In the genomic region with DNA sequence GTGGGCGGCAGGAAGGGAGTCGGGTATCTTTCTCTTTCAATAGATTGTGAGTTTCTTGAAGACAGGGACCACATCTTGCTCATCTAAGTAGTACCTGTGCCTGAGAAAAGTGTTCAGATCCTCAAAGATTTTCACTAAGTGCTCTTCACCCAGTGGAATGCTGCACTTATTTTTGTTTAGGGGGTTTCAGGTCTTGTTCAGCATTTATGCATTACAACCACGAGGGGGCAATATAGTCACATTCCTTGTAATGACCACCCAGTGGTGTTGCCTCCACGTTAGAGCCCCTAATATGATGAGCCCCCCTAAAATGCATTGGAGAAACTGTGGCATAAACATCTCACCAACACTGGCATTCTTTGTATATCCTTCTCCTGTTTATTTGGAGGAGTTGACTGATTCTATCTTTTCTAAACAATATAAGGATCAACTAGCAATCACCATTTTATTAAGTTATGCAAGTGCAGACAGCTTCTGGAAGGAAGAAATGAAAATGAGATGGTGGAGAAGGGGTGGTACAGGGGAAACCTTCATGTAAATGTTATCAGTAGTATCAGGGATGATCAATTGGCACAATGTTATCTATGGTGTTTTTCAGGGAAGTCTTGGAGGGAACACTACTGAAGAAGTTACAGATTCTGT, we compare ENCODE assay signal across 1 cellular context.
TF ChIP-seq lines count a peak whose summit lies in the region.

No MANE protein-coding gene starts in this region.

TF ChIP-seq in endothelial cell of umbilical vein, 7 proteins besides CTCF, POLR2A, EP300 and RAD21 (continued from another document):
- TF ChIP-seq EZH2 (IDR thresholded peaks at IDR 0.05; ENCODE audit: borderline replicate concordance, low read depth, low read length, severe bottlenecking) (no peak), GATA2 (IDR thresholded peaks at IDR 0.05; ENCODE audit: insufficient read depth, insufficient read length, low read depth, low read length) (no peak), POLR2AphosphoS5 (IDR thresholded peaks at IDR 0.05; ENCODE audit: insufficient read depth, low read depth, low read length) (no peak), FOS (IDR thresholded peaks at IDR 0.05; ENCODE audit: borderline replicate concordance, insufficient read depth, low read length) (no peak), JUN (IDR thresholded peaks at IDR 0.05; ENCODE audit: borderline replicate concordance, insufficient read depth, insufficient read length, low read depth) (no peak)
